ENCODE assay signal across 20 cellular contexts in genomic region chr1:3307359-3307758, GRCh38.
DNase-seq lines count a peak whose midpoint lies in the region; ATAC-seq, FAIRE-seq and TF ChIP-seq lines count a peak whose summit lies in the region.
"Had no signal": no experiment of that assay in that cellular context is flagged by ENCODE, and none has a peak within 500 bp of the region (broad histone marks: within the 10 kb centered on the region; RNA-seq: fewer than 3 reads in every experiment).

No MANE protein-coding gene starts in this region.

- no peak overlapping the region for H2BK120ac ChIP-seq in neuronal stem cell (ENCODE audit: low read depth, low read length)

- POLR2A ChIA-PET in naive thymus-derived CD8-positive, alpha-beta T cell (lab: Charles Lee) = no interaction called here

- no peak overlapping the region for H3K4me3 Mint-ChIP-seq in naive thymus-derived CD8-positive, alpha-beta T cell
- no peak overlapping the region for H3K4me3 Mint-ChIP-seq in activated T-helper 1 cell treated with anti-CD3 and anti-CD28 coated beads, Interleukin-12 subunit alpha, Interleukin-12 subunit beta, Interleukin-2, Interleukin-4 antibody, amounts not matched to agents 30 ng/mL and 10 ng/mL and 1 ng/mL, durations not matched to agents 14 hours and 24 hours and 36 hours
- H3K4me3 Mint-ChIP-seq: CD4-positive, alpha-beta memory T cell had no signal

- no peak overlapping the region for H3K14ac ChIP-seq in neuronal stem cell (ENCODE audit: low read length)

- H3K36me3 ChIP-seq in MM.1S (replicated peaks; ENCODE audit: insufficient read depth, low read length) = no peaks in the 10 kb centered on the region
- no peaks in the 10 kb centered on the region for H3K36me3 ChIP-seq in skeletal muscle satellite cell (ENCODE audit: insufficient read depth, low read length)
- H3K36me3 ChIP-seq in neuronal stem cell (replicated peaks in 1 of 2; ENCODE audit: control insufficient read depth in 2 of 2, insufficient read depth in 2 of 2, low read length in 2 of 2) = no peaks in the 10 kb centered on the region

- no peak overlapping the region for H4K91ac ChIP-seq in neuronal stem cell (ENCODE audit: low read depth, low read length, poor library complexity)

- no peak overlapping the region for H3K27ac ChIP-seq in MM.1S (ENCODE audit: low read length)
- H3K27ac ChIP-seq in coronary artery = peak overlapping the region; percentile 57 to 66
- no peak overlapping the region for H3K27ac ChIP-seq in neuronal stem cell (replicated peaks; ENCODE audit: low read length)
- H3K27ac ChIP-seq: KMS-11, PC-9, SK-N-MC had no signal

- H3K4me2 ChIP-seq in MM.1S (ENCODE audit: low read depth, low read length) = peak overlapping the region; percentile 45
- H3K4me2 ChIP-seq in skeletal muscle satellite cell (ENCODE audit: low read length) = peak overlapping the region; percentile 72
- H3K4me2 ChIP-seq in neuronal stem cell (ENCODE audit: insufficient read depth, low read length, poor library complexity, severe bottlenecking) = no peak overlapping the region
- H3K4me2 ChIP-seq: KMS-11, PC-9 had no signal

- H2AFZ ChIP-seq in MM.1S (ENCODE audit: low read length) (no peak overlapping the region), neuronal stem cell (ENCODE audit: low read length) (no peak overlapping the region)
- H2AFZ ChIP-seq: PC-9 had no signal

- no peaks in the 10 kb centered on the region for H3F3A ChIP-seq in MM.1S (ENCODE audit: insufficient read depth, low read length)

- peaks cover 0 to 3% (median 0%) of the 10 kb centered on the region in 9 donors for H3K9me3 Mint-ChIP-seq in naive thymus-derived CD8-positive, alpha-beta T cell
- no peaks in the 10 kb centered on the region for H3K9me3 Mint-ChIP-seq in activated T-helper 1 cell treated with anti-CD3 and anti-CD28 coated beads, Interleukin-12 subunit alpha, Interleukin-12 subunit beta, Interleukin-2, Interleukin-4 antibody, amounts not matched to agents 30 ng/mL and 10 ng/mL and 1 ng/mL, durations not matched to agents 14 hours and 24 hours and 36 hours
- H3K9me3 Mint-ChIP-seq: CD4-positive, alpha-beta memory T cell had no signal

- ATAC-seq in naive thymus-derived CD8-positive, alpha-beta T cell = no peak
- ATAC-seq: HCT116 had no signal

- H3K18ac ChIP-seq in neuronal stem cell (ENCODE audit: low read length) = no peak overlapping the region

- no peaks in the 10 kb centered on the region for H3K36me3 Mint-ChIP-seq in naive thymus-derived CD8-positive, alpha-beta T cell
- no peaks in the 10 kb centered on the region for H3K36me3 Mint-ChIP-seq in activated T-helper 1 cell treated with anti-CD3 and anti-CD28 coated beads, Interleukin-12 subunit alpha, Interleukin-12 subunit beta, Interleukin-2, Interleukin-4 antibody, amounts not matched to agents 30 ng/mL and 10 ng/mL and 1 ng/mL, durations not matched to agents 14 hours and 24 hours and 36 hours (ENCODE audit: low read depth)
- H3K36me3 Mint-ChIP-seq: CD4-positive, alpha-beta memory T cell had no signal

- no peaks in the 10 kb centered on the region for H4K20me1 ChIP-seq in MM.1S (ENCODE audit: insufficient read depth, low read length)

- FAIRE-seq in GM19239 (lab: Jason Lieb, UNC) = no peak
- FAIRE-seq: D721Med had no signal

- H3K9ac ChIP-seq in MM.1S (ENCODE audit: low read length) = no peak overlapping the region
- peak overlapping the region; percentile 50 for H3K9ac ChIP-seq in skeletal muscle satellite cell (ENCODE audit: low read depth, low read length)
- H3K9ac ChIP-seq in neuronal stem cell (ENCODE audit: low read depth, low read length, poor library complexity) = no peak overlapping the region
- H3K9ac ChIP-seq: KMS-11 had no signal

- TF ChIP-seq CTCF in MM.1S (IDR thresholded peaks at IDR 0.05; ENCODE audit: low read length) (no peak), coronary artery (IDR thresholded peaks at IDR 0.05) (no peak)

- H3K4me1 ChIP-seq in MM.1S (ENCODE audit: low read length) (0 out of 2 replicates have a peak, but pooled peaks cover 4% of the 10 kb centered on the region), skeletal muscle satellite cell (ENCODE audit: control insufficient read depth, insufficient read depth, low read length) (peaks cover 36% of the 10 kb centered on the region), neuronal stem cell (ENCODE audit: control insufficient read depth in 2 of 2, insufficient read depth in 1 of 2, low read depth in 1 of 2, low read length in 2 of 2) (peaks cover 0 to 9% of the 10 kb centered on the region in 2 donors)

- no peak overlapping the region for H2AK5ac ChIP-seq in neuronal stem cell (ENCODE audit: low read depth, low read length)

- H3K27ac Mint-ChIP-seq in naive thymus-derived CD8-positive, alpha-beta T cell = peak overlapping the region in 1 of 10 donors; percentile 56
- H3K27ac Mint-ChIP-seq in activated T-helper 1 cell treated with anti-CD3 and anti-CD28 coated beads, Interleukin-12 subunit alpha, Interleukin-12 subunit beta, Interleukin-2, Interleukin-4 antibody, amounts not matched to agents 30 ng/mL and 10 ng/mL and 1 ng/mL, durations not matched to agents 14 hours and 24 hours and 36 hours = no peak overlapping the region
- H3K27ac Mint-ChIP-seq: CD4-positive, alpha-beta memory T cell had no signal

- H2BK12ac ChIP-seq in neuronal stem cell (ENCODE audit: low read length) = no peak overlapping the region

- H3K9me2 ChIP-seq in MM.1S (replicated peaks; ENCODE audit: insufficient read depth, low read length) = no peaks in the 10 kb centered on the region

- H3K9me3 ChIP-seq in MM.1S (replicated peaks; ENCODE audit: insufficient read depth, low read length) (no peaks in the 10 kb centered on the region), skeletal muscle satellite cell (replicated peaks; ENCODE audit: low read length) (no peaks in the 10 kb centered on the region), neuronal stem cell (replicated peaks in 1 of 2; ENCODE audit: control insufficient read depth in 2 of 2, insufficient read depth in 1 of 2, low read depth in 1 of 2, low read length in 2 of 2) (peaks cover 0 to 4% of the 10 kb centered on the region in 2 donors)

- H4K8ac ChIP-seq in neuronal stem cell (ENCODE audit: low read depth, low read length) = no peak overlapping the region

- H3K4me1 Mint-ChIP-seq in naive thymus-derived CD8-positive, alpha-beta T cell = no peaks in the 10 kb centered on the region
- H3K4me1 Mint-ChIP-seq in activated T-helper 1 cell treated with anti-CD3 and anti-CD28 coated beads, Interleukin-12 subunit alpha, Interleukin-12 subunit beta, Interleukin-2, Interleukin-4 antibody, amounts not matched to agents 30 ng/mL and 10 ng/mL and 1 ng/mL, durations not matched to agents 14 hours and 24 hours and 36 hours (ENCODE audit: low read depth) = no peaks in the 10 kb centered on the region

- no peak overlapping the region for H2BK15ac ChIP-seq in neuronal stem cell (ENCODE audit: low read length)

- no peaks in the 10 kb centered on the region for H3K79me1 ChIP-seq in neuronal stem cell (ENCODE audit: low read depth, low read length)

- H3K23ac ChIP-seq in neuronal stem cell (ENCODE audit: low read depth, low read length, poor library complexity) = no peak overlapping the region

- no peaks in the 10 kb centered on the region for H3K79me2 ChIP-seq in MM.1S (ENCODE audit: low read length)

- WGBS in neuronal stem cell (ENCODE audit: extremely low coverage in 2 of 2, insufficient read length in 2 of 2, insufficient replicate concordance in 1 of 2), 2 donors = no CpG with 5 or more reads among the region's 8 CpGs

- H3K27me3 ChIP-seq in MM.1S (replicated peaks; ENCODE audit: insufficient read depth, low read length) (peaks cover 92% of the 10 kb centered on the region), skeletal muscle satellite cell (ENCODE audit: control insufficient read depth, insufficient read depth, low read length) (peaks cover 9% of the 10 kb centered on the region), neuronal stem cell (ENCODE audit: control insufficient read depth in 3 of 3, insufficient read depth in 3 of 3, low read depth in 1 of 3, low read length in 3 of 3) (peaks cover 0 to 39% (median 7%) of the 10 kb centered on the region in 3 experiments)

- peaks cover 3 to 37% (median 22%) of the 10 kb centered on the region in 5 donors for H3K27me3 Mint-ChIP-seq in naive thymus-derived CD8-positive, alpha-beta T cell
- H3K27me3 Mint-ChIP-seq in activated T-helper 1 cell treated with anti-CD3 and anti-CD28 coated beads, Interleukin-12 subunit alpha, Interleukin-12 subunit beta, Interleukin-2, Interleukin-4 antibody, amounts not matched to agents 30 ng/mL and 10 ng/mL and 1 ng/mL, durations not matched to agents 14 hours and 24 hours and 36 hours (ENCODE audit: insufficient read depth) = no peaks in the 10 kb centered on the region

- intact Hi-C loops in activated T-helper 1 cell treated with anti-CD3 and anti-CD28 coated beads, Interleukin-12 subunit alpha, Interleukin-12 subunit beta, Interleukin-2, Interleukin-4 antibody, amounts not matched to agents 30 ng/mL and 10 ng/mL and 1 ng/mL, durations not matched to agents 14 hours and 24 hours and 36 hours (cut with micrococcal nuclease) = no loop called here

- in situ Hi-C loops in Caki2 (cut with HindIII; ENCODE audit: low pct_unique_long_range_greater_than_20kb, low sequenced_read_pairs) = no loop called here

- no peak overlapping the region for H3K4ac ChIP-seq in neuronal stem cell (ENCODE audit: low read length)

- DNase-seq in Caki2 (ENCODE audit: low read depth) = peak; percentile 70
- DNase-seq in MM.1S = no peak
- DNase-seq in coronary artery (ENCODE audit: low spot score) = no peak
- DNase-seq in neuronal stem cell (ENCODE audit: low spot score) = no peak
- no peak for DNase-seq in naive thymus-derived CD8-positive, alpha-beta T cell
- no peak for DNase-seq in activated T-helper 1 cell treated with anti-CD3 and anti-CD28 coated beads, Interleukin-12 subunit alpha, Interleukin-12 subunit beta, Interleukin-2, Interleukin-4 antibody, amounts not matched to agents 30 ng/mL and 10 ng/mL and 1 ng/mL, durations not matched to agents 14 hours and 24 hours and 36 hours (ENCODE audit: low spot score)
- no peak for DNase-seq in GM19239 (ENCODE audit: insufficient read length, low spot score)
- DNase-seq: CD4-positive, alpha-beta memory T cell; GF-D8; NCI-H1092 treated with DMSO at 0.1 percent for 48 hours; NCI-H2081 treated with DMSO at 0.1 percent for 48 hours; NCI-H510A; NCI-H82; PC-9; Right ventricle myocardium superior had no signal

- no peak overlapping the region; the same call in 1 of the 2 replicates for H3K4me3 ChIP-seq in MM.1S (ENCODE audit: low read length)
- no peak overlapping the region for H3K4me3 ChIP-seq in coronary artery
- H3K4me3 ChIP-seq in skeletal muscle satellite cell (ENCODE audit: low read length) = no peak overlapping the region
- no peak overlapping the region for H3K4me3 ChIP-seq in neuronal stem cell (ENCODE audit: low read length in 2 of 2)
- H3K4me3 ChIP-seq: PC-9, SK-N-MC had no signal

- H2BK5ac ChIP-seq in neuronal stem cell (ENCODE audit: low read length) = no peak overlapping the region

Comparison
In these comparisons a context has a peak if more than half of its experiments do, and no peak if none do; other contexts are left out.
1. H3K27ac ChIP-seq: peak in coronary artery (2 of 2); none in MM.1S (single experiment) and neuronal stem cell (single experiment).